1 cellular context compared by ENCODE assay signal in genomic region chr19:48102870-48103751, GRCh38.
TF ChIP-seq lines count a peak whose summit lies in the region.

No MANE protein-coding gene starts in this region.

TF ChIP-seq in HEK293, 187 proteins besides CTCF, POLR2A, EP300 and RAD21 (continued from another document and continues in another):
- TF ChIP-seq HIC1 (tag by site-specific recombination; IDR thresholded peaks at IDR 0.05) (no peak), ZFP37 (tag by site-specific recombination; IDR thresholded peaks at IDR 0.05) (no peak), EGR2 (tag by site-specific recombination; IDR thresholded peaks at IDR 0.05; ENCODE audit: low read depth) (no peak), ZNF223 (tag by site-specific recombination; IDR thresholded peaks at IDR 0.05) (no peak), ZNF175 (tag by site-specific recombination; IDR thresholded peaks at IDR 0.05) (no peak), ZBTB1 (tag by site-specific recombination; IDR thresholded peaks at IDR 0.05) (no peak), ZNF266 (tag by site-specific recombination; IDR thresholded peaks at IDR 0.05; ENCODE audit: low read depth) (no peak), ZNF433 (tag by site-specific recombination; IDR thresholded peaks at IDR 0.05; ENCODE audit: low read depth) (no peak), SP7 (tag by site-specific recombination; IDR thresholded peaks at IDR 0.05) (0 out of 2 replicates have a peak, but pooled peaks have one; percentile 8), RBAK (tag by site-specific recombination; IDR thresholded peaks at IDR 0.05) (no peak), ZNF354C (tag by site-specific recombination; IDR thresholded peaks at IDR 0.05; ENCODE audit: borderline replicate concordance, low read depth) (no peak), ZSCAN30 (tag by site-specific recombination; IDR thresholded peaks at IDR 0.05) (no peak), ZNF202 (tag by site-specific recombination; IDR thresholded peaks at IDR 0.05; ENCODE audit: borderline replicate concordance) (no peak), ZNF214 (tag by site-specific recombination; IDR thresholded peaks at IDR 0.05; ENCODE audit: borderline replicate concordance) (no peak), ZEB2 (tag by site-specific recombination; IDR thresholded peaks at IDR 0.05) (no peak), ZNF391 (tag by site-specific recombination; IDR thresholded peaks at IDR 0.05; ENCODE audit: borderline replicate concordance, low read depth) (no peak), ZNF600 (tag by site-specific recombination; IDR thresholded peaks at IDR 0.05) (no peak), KLF16 (tag by site-specific recombination; IDR thresholded peaks at IDR 0.05) (no peak), ZNF654 (tag by site-specific recombination; IDR thresholded peaks at IDR 0.05; ENCODE audit: low read depth) (peak; percentile 40; the same call in 1 of the 2 replicates), ZNF510 (tag by site-specific recombination; IDR thresholded peaks at IDR 0.05; ENCODE audit: insufficient replicate concordance) (no peak), YY2 (tag by site-specific recombination; IDR thresholded peaks at IDR 0.05) (no peak), ZNF16 (tag by site-specific recombination; IDR thresholded peaks at IDR 0.05; ENCODE audit: low read depth) (no peak), ATF2 (tag by site-specific recombination; IDR thresholded peaks at IDR 0.05; ENCODE audit: low read depth) (no peak), ZNF747 (tag by site-specific recombination; IDR thresholded peaks at IDR 0.05) (no peak), GLI2 (tag by site-specific recombination; IDR thresholded peaks at IDR 0.05; ENCODE audit: borderline replicate concordance, low read depth) (no peak), KLF9 (tag by site-specific recombination; IDR thresholded peaks at IDR 0.05; ENCODE audit: low read depth) (no peak), SP2 (tag by site-specific recombination; IDR thresholded peaks at IDR 0.05) (no peak), MYNN (tag by site-specific recombination; IDR thresholded peaks at IDR 0.05; ENCODE audit: borderline replicate concordance) (no peak), ZNF513 (tag by site-specific recombination; IDR thresholded peaks at IDR 0.05) (no peak), ZNF623 (tag by site-specific recombination; IDR thresholded peaks at IDR 0.05) (no peak), ZBTB20 (tag by site-specific recombination; IDR thresholded peaks at IDR 0.05) (no peak), ZNF621 (tag by site-specific recombination; IDR thresholded peaks at IDR 0.05) (no peak), ZNF350 (tag by site-specific recombination; IDR thresholded peaks at IDR 0.05) (0 out of 2 replicates have a peak, but pooled peaks have one; percentile 25), HOXA7 (CRISPR knock-in tag; IDR thresholded peaks at IDR 0.05; ENCODE audit: borderline replicate concordance) (no peak), BCL11B (tag by site-specific recombination; IDR thresholded peaks at IDR 0.05; ENCODE audit: low read depth) (no peak), SETDB1 (IDR thresholded peaks at IDR 0.05; ENCODE audit: insufficient read length, low read length) (peak; percentile 82), ZNF48 (tag by site-specific recombination; IDR thresholded peaks at IDR 0.05) (no peak), ZFHX2 (tag by site-specific recombination; conservative IDR thresholded peaks at IDR 0.05) (0 out of 2 replicates have a peak, but pooled peaks have one; percentile 7), GLIS2 (tag by site-specific recombination; IDR thresholded peaks at IDR 0.05) (no peak), ZNF169 (tag by site-specific recombination; IDR thresholded peaks at IDR 0.05) (no peak), ZBTB7A (tag by site-specific recombination; IDR thresholded peaks at IDR 0.05; ENCODE audit: low read depth) (no peak), ZNF785 (tag by site-specific recombination; IDR thresholded peaks at IDR 0.05) (no peak), ZNF157 (tag by site-specific recombination; IDR thresholded peaks at IDR 0.05) (no peak), GLIS1 (tag by site-specific recombination; IDR thresholded peaks at IDR 0.05) (peak; percentile 38; the same call in 1 of the 2 replicates), ZFP69B (tag by site-specific recombination; IDR thresholded peaks at IDR 0.05) (no peak), TCF7L2 (IDR thresholded peaks at IDR 0.05; ENCODE audit: borderline replicate concordance, low read depth, low read length) (no peak), HOXD13 (CRISPR knock-in tag; IDR thresholded peaks at IDR 0.05; ENCODE audit: borderline replicate concordance) (no peak), ZNF280C (tag by site-specific recombination; IDR thresholded peaks at IDR 0.05) (no peak), ZNF10 (tag by site-specific recombination; IDR thresholded peaks at IDR 0.05) (no peak)
- TF ChIP-seq, protein P1, sequence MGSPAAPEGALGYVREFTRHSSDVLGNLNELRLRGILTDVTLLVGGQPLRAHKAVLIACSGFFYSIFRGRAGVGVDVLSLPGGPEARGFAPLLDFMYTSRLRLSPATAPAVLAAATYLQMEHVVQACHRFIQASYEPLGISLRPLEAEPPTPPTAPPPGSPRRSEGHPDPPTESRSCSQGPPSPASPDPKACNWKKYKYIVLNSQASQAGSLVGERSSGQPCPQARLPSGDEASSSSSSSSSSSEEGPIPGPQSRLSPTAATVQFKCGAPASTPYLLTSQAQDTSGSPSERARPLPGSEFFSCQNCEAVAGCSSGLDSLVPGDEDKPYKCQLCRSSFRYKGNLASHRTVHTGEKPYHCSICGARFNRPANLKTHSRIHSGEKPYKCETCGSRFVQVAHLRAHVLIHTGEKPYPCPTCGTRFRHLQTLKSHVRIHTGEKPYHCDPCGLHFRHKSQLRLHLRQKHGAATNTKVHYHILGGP (tag by site-specific recombination; IDR thresholded peaks at IDR 0.05), result no peak
- TF ChIP-seq, protein P2, sequence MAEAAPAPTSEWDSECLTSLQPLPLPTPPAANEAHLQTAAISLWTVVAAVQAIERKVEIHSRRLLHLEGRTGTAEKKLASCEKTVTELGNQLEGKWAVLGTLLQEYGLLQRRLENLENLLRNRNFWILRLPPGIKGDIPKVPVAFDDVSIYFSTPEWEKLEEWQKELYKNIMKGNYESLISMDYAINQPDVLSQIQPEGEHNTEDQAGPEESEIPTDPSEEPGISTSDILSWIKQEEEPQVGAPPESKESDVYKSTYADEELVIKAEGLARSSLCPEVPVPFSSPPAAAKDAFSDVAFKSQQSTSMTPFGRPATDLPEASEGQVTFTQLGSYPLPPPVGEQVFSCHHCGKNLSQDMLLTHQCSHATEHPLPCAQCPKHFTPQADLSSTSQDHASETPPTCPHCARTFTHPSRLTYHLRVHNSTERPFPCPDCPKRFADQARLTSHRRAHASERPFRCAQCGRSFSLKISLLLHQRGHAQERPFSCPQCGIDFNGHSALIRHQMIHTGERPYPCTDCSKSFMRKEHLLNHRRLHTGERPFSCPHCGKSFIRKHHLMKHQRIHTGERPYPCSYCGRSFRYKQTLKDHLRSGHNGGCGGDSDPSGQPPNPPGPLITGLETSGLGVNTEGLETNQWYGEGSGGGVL (tag by site-specific recombination; IDR thresholded peaks at IDR 0.05), result no peak
- TF ChIP-seq, protein P3, sequence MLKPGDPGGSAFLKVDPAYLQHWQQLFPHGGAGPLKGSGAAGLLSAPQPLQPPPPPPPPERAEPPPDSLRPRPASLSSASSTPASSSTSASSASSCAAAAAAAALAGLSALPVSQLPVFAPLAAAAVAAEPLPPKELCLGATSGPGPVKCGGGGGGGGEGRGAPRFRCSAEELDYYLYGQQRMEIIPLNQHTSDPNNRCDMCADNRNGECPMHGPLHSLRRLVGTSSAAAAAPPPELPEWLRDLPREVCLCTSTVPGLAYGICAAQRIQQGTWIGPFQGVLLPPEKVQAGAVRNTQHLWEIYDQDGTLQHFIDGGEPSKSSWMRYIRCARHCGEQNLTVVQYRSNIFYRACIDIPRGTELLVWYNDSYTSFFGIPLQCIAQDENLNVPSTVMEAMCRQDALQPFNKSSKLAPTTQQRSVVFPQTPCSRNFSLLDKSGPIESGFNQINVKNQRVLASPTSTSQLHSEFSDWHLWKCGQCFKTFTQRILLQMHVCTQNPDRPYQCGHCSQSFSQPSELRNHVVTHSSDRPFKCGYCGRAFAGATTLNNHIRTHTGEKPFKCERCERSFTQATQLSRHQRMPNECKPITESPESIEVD (tag by site-specific recombination; IDR thresholded peaks at IDR 0.05), result no peak
- TF ChIP-seq, protein P4, sequence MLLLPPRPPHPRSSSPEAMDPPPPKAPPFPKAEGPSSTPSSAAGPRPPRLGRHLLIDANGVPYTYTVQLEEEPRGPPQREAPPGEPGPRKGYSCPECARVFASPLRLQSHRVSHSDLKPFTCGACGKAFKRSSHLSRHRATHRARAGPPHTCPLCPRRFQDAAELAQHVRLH (tag by site-specific recombination; IDR thresholded peaks at IDR 0.05), result no peak
- TF ChIP-seq, protein P5, sequence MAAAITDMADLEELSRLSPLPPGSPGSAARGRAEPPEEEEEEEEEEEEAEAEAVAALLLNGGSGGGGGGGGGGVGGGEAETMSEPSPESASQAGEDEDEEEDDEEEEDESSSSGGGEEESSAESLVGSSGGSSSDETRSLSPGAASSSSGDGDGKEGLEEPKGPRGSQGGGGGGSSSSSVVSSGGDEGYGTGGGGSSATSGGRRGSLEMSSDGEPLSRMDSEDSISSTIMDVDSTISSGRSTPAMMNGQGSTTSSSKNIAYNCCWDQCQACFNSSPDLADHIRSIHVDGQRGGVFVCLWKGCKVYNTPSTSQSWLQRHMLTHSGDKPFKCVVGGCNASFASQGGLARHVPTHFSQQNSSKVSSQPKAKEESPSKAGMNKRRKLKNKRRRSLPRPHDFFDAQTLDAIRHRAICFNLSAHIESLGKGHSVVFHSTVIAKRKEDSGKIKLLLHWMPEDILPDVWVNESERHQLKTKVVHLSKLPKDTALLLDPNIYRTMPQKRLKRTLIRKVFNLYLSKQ (tag by site-specific recombination; IDR thresholded peaks at IDR 0.05; ENCODE audit: borderline replicate concordance), result no peak
